8 cellular contexts compared by ENCODE assay signal in the genomic region with DNA sequence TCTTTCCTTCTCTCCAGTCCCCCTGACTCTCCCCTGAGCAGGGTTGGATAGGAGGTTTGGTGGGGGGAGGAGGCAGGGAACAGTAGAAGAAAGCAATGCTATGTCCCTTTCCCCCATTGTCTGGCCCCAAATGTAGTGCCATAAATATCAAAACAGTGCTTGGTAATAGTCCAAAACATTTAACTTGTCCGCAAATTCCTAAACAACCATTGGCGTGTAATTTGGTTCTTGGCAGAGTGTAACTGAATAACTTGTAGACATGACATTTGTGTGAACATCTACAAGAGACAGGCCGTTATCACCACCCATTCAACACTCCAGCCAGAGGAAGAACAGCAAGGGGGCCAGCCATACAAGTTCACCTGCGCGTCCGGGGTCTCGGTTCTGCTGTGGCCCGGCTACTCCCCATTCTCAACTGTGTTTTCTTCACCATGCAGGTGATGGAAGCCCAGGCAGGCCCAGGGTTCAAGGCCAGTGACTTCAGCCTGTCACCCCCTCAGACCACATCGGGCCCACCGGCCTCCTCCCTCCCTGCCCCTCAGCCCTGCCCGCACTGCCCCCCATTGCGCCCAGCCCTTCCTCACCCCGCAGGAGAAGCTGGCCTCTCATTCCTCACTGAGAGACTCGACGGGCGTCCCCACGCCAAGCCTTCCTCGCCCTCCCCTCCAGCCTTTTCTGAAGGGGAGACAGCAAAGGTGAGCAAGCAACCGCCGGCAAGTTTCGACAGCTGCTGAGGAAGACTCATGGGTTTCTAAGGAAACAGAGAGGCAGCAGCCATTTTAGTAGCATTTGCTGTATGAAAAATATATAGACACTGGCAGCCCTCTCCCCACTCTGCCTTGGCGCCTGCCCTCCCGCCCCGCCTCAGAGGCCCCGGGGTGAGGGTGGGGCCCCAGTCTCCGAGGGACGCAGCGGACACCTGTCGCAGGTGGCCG. TPM values are rescaled to one million over a fixed set of nuclear protein-coding genes. Genes with fewer than 3 reads are reported as not detected.
DNase-seq lines count a peak whose midpoint lies in the region; ATAC-seq and TF ChIP-seq lines count a peak whose summit lies in the region.

No MANE protein-coding gene starts in this region.

- no peak overlapping the region for H3K9ac ChIP-seq in colonic mucosa (ENCODE audit: low read depth in 2 of 2, low read length in 2 of 2)

- no peak overlapping the region for H3K27ac Mint-ChIP-seq in neural crest cell (ENCODE audit: unreplicated experiment)

- peaks cover 37% of the 10 kb centered on the region for H3K27me3 ChIP-seq in colonic mucosa

- H3K36me3 Mint-ChIP-seq in neural crest cell (ENCODE audit: low read depth): no peaks in the 10 kb centered on the region

- TF ChIP-seq CTCF in LNCaP clone FGC (IDR thresholded peaks at IDR 0.05; ENCODE audit: control insufficient read depth, extremely low read depth, insufficient read depth): no peak
- no peak for TF ChIP-seq CTCF in colonic mucosa (IDR thresholded peaks at IDR 0.05)
- no peak for TF ChIP-seq CTCF in neural crest cell (conservative IDR thresholded peaks at IDR 0.05)

- peak overlapping the region; percentile 64 for H3K4me3 Mint-ChIP-seq in neural crest cell

- H3K27me3 Mint-ChIP-seq in neural crest cell (ENCODE audit: low read depth): peaks cover 47% of the 10 kb centered on the region

- no peaks in the 10 kb centered on the region for H3K9me3 Mint-ChIP-seq in neural crest cell

- H3K36me3 ChIP-seq in colonic mucosa: no peaks in the 10 kb centered on the region

- peak; percentile 22 for DNase-seq in AG20443 (ENCODE audit: low spot score)
- no peak for DNase-seq in LNCaP clone FGC (ENCODE audit: low read depth)
- no peak for DNase-seq in colonic mucosa
- no peak for DNase-seq in neural crest cell (ENCODE audit: low read depth, low spot score)
- no peak for DNase-seq in foreskin melanocyte
- no peak for DNase-seq in medulla oblongata (ENCODE audit: extremely low spot score)

- no peaks in the 10 kb centered on the region for H3K9me3 ChIP-seq in colonic mucosa

- intact Hi-C loops in colonic mucosa (cut with DNase I): no loop called here

- H3K27ac ChIP-seq in colonic mucosa: no peak overlapping the region

- H3K4me3 ChIP-seq in LNCaP clone FGC (ENCODE audit: low read depth, low read length) (peak overlapping the region; percentile 32; the same call in 1 of the 2 replicates), colonic mucosa (peak overlapping the region; percentile 23)

- no peaks in the 10 kb centered on the region for H3K4me1 ChIP-seq in colonic mucosa

- peaks cover 7% of the 10 kb centered on the region for H3K4me1 Mint-ChIP-seq in neural crest cell

- ATAC-seq in HG02571 (IDR thresholded peaks at IDR 0.05; ENCODE audit: unreplicated experiment): no peak
- no peak for ATAC-seq in HG03457 (IDR thresholded peaks at IDR 0.05; ENCODE audit: unreplicated experiment)

RNA-seq across cellular contexts. Expression of gene RAPGEF4, which starts 0.7 kb away (rescaled TPM):
- total RNA-seq in colonic mucosa (1 to 10 TPM; 1.3 to 1.5 TPM), neural crest cell (1.7 TPM in 2 replicates)
